Comparison of ENCODE assay signal across 1 cellular context in genomic region chr15:57654136-57654845, GRCh38.
TF ChIP-seq lines count a peak whose summit lies in the region.

No MANE protein-coding gene starts in this region.

TF ChIP-seq in IMR-90, 13 proteins besides CTCF, POLR2A, EP300 and RAD21:
- no peak for TF ChIP-seq FOS (IDR thresholded peaks at IDR 0.05; ENCODE audit: low read depth, low read length)
- TF ChIP-seq CEBPB (IDR thresholded peaks at IDR 0.05; ENCODE audit: low read depth, low read length), result peak; percentile 56
